Comparison of ENCODE assay signal across 27 cellular contexts in the genomic region with DNA sequence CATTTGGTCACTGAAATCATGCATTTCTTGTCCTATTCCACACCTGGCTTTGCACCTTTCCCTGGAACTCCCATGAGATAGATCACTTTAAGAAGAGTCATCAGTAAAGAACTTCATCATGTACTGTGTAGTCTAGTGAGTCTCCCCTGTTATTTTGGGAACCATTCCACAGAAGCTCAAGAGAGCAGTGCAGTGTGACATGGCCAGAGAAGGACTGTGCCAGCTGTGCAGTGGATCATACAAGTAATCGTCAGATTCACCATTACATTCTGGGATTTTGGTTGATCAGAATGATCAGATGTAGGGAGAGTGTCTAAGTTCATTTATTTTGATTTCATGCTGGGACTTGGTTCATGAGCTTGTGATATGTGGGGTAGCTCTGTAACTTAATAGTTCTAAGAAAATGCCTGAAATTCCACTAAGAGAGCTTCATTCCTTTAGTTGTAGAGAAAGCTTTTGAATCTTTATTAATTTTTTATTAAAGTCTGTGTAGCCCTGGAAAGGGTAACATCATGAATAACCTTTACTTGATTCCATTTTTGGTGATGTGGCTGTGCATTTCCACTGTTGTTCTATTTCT.
DNase-seq lines count a peak whose midpoint lies in the region; ATAC-seq and TF ChIP-seq lines count a peak whose summit lies in the region.
"Had no signal": no experiment of that assay in that cellular context is flagged by ENCODE, and none has a peak within 500 bp of the region (broad histone marks: within the 10 kb centered on the region; RNA-seq: fewer than 3 reads in every experiment).

No MANE protein-coding gene starts in this region.

- no peak overlapping the region for H3K4ac ChIP-seq in trophoblast cell (ENCODE audit: low read depth, low read length)

- H3K23ac ChIP-seq in trophoblast cell (ENCODE audit: low read length), result no peak overlapping the region

- WGBS in trophoblast cell (ENCODE audit: extremely low coverage, insufficient coverage, insufficient read length), result no CpG with 5 or more reads among the region's 1 CpG

- H3K27me3 ChIP-seq in trophoblast cell (ENCODE audit: insufficient read depth, low read length) (no peaks in the 10 kb centered on the region), MG63 (no peaks in the 10 kb centered on the region)
- H3K27me3 ChIP-seq: ovary, right atrium auricular region, stomach had no signal

- no peaks in the 10 kb centered on the region for H3K36me3 ChIP-seq in trophoblast cell (ENCODE audit: control insufficient read depth in 1 of 2, insufficient read depth in 2 of 2, low read length in 2 of 2)
- H3K36me3 ChIP-seq in MG63, result no peaks in the 10 kb centered on the region
- H3K36me3 ChIP-seq: ovary, right atrium auricular region, stomach had no signal

- H3K14ac ChIP-seq in trophoblast cell (ENCODE audit: low read length), result peak overlapping the region; percentile 47

- H3K4me1 Mint-ChIP-seq in endothelial cell (ENCODE audit: unreplicated experiment), result peaks cover 27% of the 10 kb centered on the region
- H3K4me1 Mint-ChIP-seq: activated B cell treated with CpG ODN at 0.5 μM for 24 hours had no signal

- H4K8ac ChIP-seq in trophoblast cell (ENCODE audit: low read depth, low read length), result no peak overlapping the region

- H2AFZ ChIP-seq in trophoblast cell (ENCODE audit: insufficient read depth, low read length, poor library complexity), result no peak overlapping the region

- H3K4me3 ChIP-seq in AG10803 (ENCODE audit: low read length) (no peak overlapping the region), fibroblast of mammary gland (ENCODE audit: control insufficient read depth, low read depth, low read length) (no peak overlapping the region), trophoblast cell (ENCODE audit: low read depth, low read length) (no peak overlapping the region), MG63 (no peak overlapping the region)
- H3K4me3 ChIP-seq: ovary, right atrium auricular region, stomach had no signal

- H2BK5ac ChIP-seq in trophoblast cell (ENCODE audit: low read depth, low read length, poor library complexity), result peak overlapping the region; percentile 55

- no peak for TF ChIP-seq CTCF in AG10803 (conservative IDR thresholded peaks at IDR 0.05; ENCODE audit: low read length)
- no peak for TF ChIP-seq CTCF in fibroblast of mammary gland (conservative IDR thresholded peaks at IDR 0.05; ENCODE audit: control insufficient read depth, insufficient read depth, low read depth, low read length)
- TF ChIP-seq CTCF in endothelial cell (IDR thresholded peaks at IDR 0.05; ENCODE audit: unreplicated experiment), result no peak

- no peak overlapping the region for H3K4me3 Mint-ChIP-seq in endothelial cell (ENCODE audit: unreplicated experiment)
- H3K4me3 Mint-ChIP-seq: activated B cell treated with CpG ODN at 0.5 μM for 24 hours; activated CD8-positive, alpha-beta T cell treated with anti-CD3 and anti-CD28 coated beads for 36 hours; naive thymus-derived CD8-positive, alpha-beta T cell; type B pancreatic cell had no signal

- DNase-seq in AG10803 (ENCODE audit: low read depth) (peak; percentile 26), RPMI7951 (ENCODE audit: low read depth) (peak; percentile 47), fibroblast of mammary gland (ENCODE audit: low read depth) (peak; percentile 25), trophoblast cell (no peak), MG63 (no peak), endothelial cell (ENCODE audit: low spot score) (no peak), amygdala (lab: John Stamatoyannopoulos, UW) (no peak)
- DNase-seq: ACHN; activated B cell treated with CpG ODN at 0.5 μM for 24 hours; activated CD8-positive, alpha-beta T cell treated with anti-CD3 and anti-CD28 coated beads for 36 hours; activated naive CD4-positive, alpha-beta T cell; activated T-cell treated with anti-CD3 and anti-CD28 coated beads, Interleukin-2, amount 50 U/mL, for 1 hour; left cardiac atrium; mesendoderm; naive thymus-derived CD8-positive, alpha-beta T cell; NCI-H187; NCI-H69; ovary; stomach; T-helper 9 cell had no signal

- no peaks in the 10 kb centered on the region for H3K9me3 Mint-ChIP-seq in endothelial cell (ENCODE audit: unreplicated experiment)
- H3K9me3 Mint-ChIP-seq: activated B cell treated with CpG ODN at 0.5 μM for 24 hours; activated CD8-positive, alpha-beta T cell treated with anti-CD3 and anti-CD28 coated beads for 36 hours; naive thymus-derived CD8-positive, alpha-beta T cell; type B pancreatic cell had no signal

- no peaks in the 10 kb centered on the region for H3K79me2 ChIP-seq in trophoblast cell (ENCODE audit: control insufficient read depth, insufficient read depth, low read length, poor library complexity)

- no peak overlapping the region for H2BK120ac ChIP-seq in trophoblast cell (ENCODE audit: insufficient read depth, low read length, poor library complexity)

- peaks cover 22% of the 10 kb centered on the region for H3K79me1 ChIP-seq in trophoblast cell (ENCODE audit: low read length)

- no peak for ATAC-seq in HG02981 (IDR thresholded peaks at IDR 0.05; ENCODE audit: unreplicated experiment)
- ATAC-seq: activated CD8-positive, alpha-beta T cell treated with anti-CD3 and anti-CD28 coated beads for 36 hours; esophagus mucosa; HCT116; left cardiac atrium; naive thymus-derived CD8-positive, alpha-beta T cell had no signal

- no peaks in the 10 kb centered on the region for H3K36me3 Mint-ChIP-seq in endothelial cell (ENCODE audit: low read depth, unreplicated experiment)
- H3K36me3 Mint-ChIP-seq: type B pancreatic cell had no signal

- no peak overlapping the region for H3K4me2 ChIP-seq in trophoblast cell (ENCODE audit: low read length)
- H3K4me2 ChIP-seq: KMS-11 had no signal

- H3K27ac Mint-ChIP-seq in endothelial cell (ENCODE audit: unreplicated experiment), result no peak overlapping the region
- H3K27ac Mint-ChIP-seq: activated B cell treated with CpG ODN at 0.5 μM for 24 hours; activated CD8-positive, alpha-beta T cell treated with anti-CD3 and anti-CD28 coated beads for 36 hours; naive thymus-derived CD8-positive, alpha-beta T cell; type B pancreatic cell had no signal

- H3K9me3 ChIP-seq in trophoblast cell (ENCODE audit: insufficient read depth, low read depth, low read length) (no peaks in the 10 kb centered on the region), MG63 (no peaks in the 10 kb centered on the region)
- H3K9me3 ChIP-seq: ovary, right atrium auricular region, stomach had no signal

- H3K27me3 Mint-ChIP-seq in endothelial cell (ENCODE audit: unreplicated experiment), result no peaks in the 10 kb centered on the region
- H3K27me3 Mint-ChIP-seq: activated B cell treated with CpG ODN at 0.5 μM for 24 hours; activated CD8-positive, alpha-beta T cell treated with anti-CD3 and anti-CD28 coated beads for 36 hours; type B pancreatic cell had no signal

- H2BK12ac ChIP-seq in trophoblast cell (ENCODE audit: low read length), result peak overlapping the region; percentile 76

- no peak overlapping the region for H3K9ac ChIP-seq in trophoblast cell (ENCODE audit: low read length)
- H3K9ac ChIP-seq: KMS-11 had no signal

- no peak overlapping the region for H3K18ac ChIP-seq in trophoblast cell (ENCODE audit: low read length)

- H3K4me1 ChIP-seq in trophoblast cell (ENCODE audit: control insufficient read depth in 1 of 2, insufficient read depth in 2 of 2, low read length in 2 of 2), result peaks cover 0 to 2% of the 10 kb centered on the region in 2 experiments
- H3K4me1 ChIP-seq: right atrium auricular region, stomach had no signal

- no peak overlapping the region for H2AK5ac ChIP-seq in trophoblast cell (ENCODE audit: low read length)

- H3K27ac ChIP-seq in trophoblast cell (ENCODE audit: low read depth, low read length), result no peak overlapping the region
- H3K27ac ChIP-seq: KMS-11, ovary, right atrium auricular region, RWPE1, stomach had no signal

- H4K12ac ChIP-seq in trophoblast cell (ENCODE audit: low read depth, low read length), result no peak overlapping the region

- H4K91ac ChIP-seq in trophoblast cell (ENCODE audit: low read depth, low read length), result peak overlapping the region; percentile 53

Comparison
In these comparisons a context has a peak if more than half of its experiments do, and no peak if none do; other contexts are left out.
1. DNase-seq: peak in AG10803 (single experiment), RPMI7951 (single experiment) and fibroblast of mammary gland (single experiment); none in trophoblast cell (0 of 2), MG63 (single experiment), endothelial cell (single experiment) and amygdala (0 of 56).